ENCODE assay signal across 9 cellular contexts in the genomic region with DNA sequence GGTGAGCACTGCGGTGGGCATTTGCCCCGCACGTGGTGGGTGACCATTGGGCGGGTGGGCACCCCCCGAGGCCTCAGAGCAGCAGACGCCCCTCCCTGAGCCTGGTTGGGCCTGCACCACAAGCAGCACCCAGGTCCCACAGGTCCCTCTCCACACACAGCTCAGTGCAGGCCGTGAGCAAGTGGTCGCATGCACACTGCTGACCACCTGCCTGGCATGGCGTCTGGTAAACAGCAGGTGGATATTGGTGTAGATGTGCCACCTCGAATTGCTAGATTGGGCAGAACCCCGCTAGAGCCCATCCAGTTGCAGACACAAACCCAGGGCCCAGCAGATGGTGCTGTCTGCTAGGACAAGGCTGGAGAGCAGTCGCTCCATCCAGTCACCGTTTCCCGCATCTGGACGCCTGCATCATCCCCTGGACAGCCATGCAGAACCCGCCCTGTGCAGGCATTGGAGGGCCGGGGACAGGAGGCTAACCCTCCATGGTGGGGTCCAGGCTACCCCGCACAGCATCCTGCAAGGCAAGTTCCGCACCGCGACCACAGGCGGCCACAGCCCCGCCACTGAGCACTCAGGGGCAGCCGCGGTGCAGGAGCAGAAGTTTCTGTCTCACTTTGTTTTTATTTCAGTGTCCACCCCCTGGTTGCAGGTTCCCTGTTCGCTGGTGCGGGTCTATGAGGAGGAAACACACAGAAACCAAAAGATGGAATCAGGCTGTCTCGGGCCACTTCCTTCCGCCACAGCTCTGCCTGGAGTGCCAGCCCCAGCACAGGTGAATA. TPM values are rescaled to one million over a fixed set of nuclear protein-coding genes. Genes with fewer than 3 reads are reported as not detected.
DNase-seq lines count a peak whose midpoint lies in the region; ATAC-seq, FAIRE-seq and TF ChIP-seq lines count a peak whose summit lies in the region.
"Had no signal": no experiment of that assay in that cellular context is flagged by ENCODE, and none has a peak within 500 bp of the region (broad histone marks: within the 10 kb centered on the region; RNA-seq: fewer than 3 reads in every experiment).

No MANE protein-coding gene starts in this region.

- DNase-seq in AG08395 (ENCODE audit: low spot score), result peak; percentile 82
- DNase-seq in GM13977 (ENCODE audit: low spot score), result peak; percentile 77
- DNase-seq in HL-60 (ENCODE audit: low read depth in 1 of 2, low spot score in 1 of 2), result peak in 1 of 2 experiments; percentile 58
- DNase-seq in SK-N-SH, result peak; percentile 90
- DNase-seq in activated naive CD8-positive, alpha-beta T cell treated with anti-CD3 and anti-CD28 coated beads, Interleukin-2, amount 10 ng/mL, durations not matched to agents 7 days and 5 days, result peak; percentile 63
- DNase-seq in right cardiac atrium, result peak; percentile 40 to 69 (median 65)
- peak; percentile 27 for DNase-seq in small intestine
- no peak for DNase-seq in RCC 7860 (ENCODE audit: low spot score)

- TF ChIP-seq CTCF in GM13977 (IDR thresholded peaks at IDR 0.05; ENCODE audit: extremely low read depth, insufficient read depth, missing control alignments) (peak; percentile 72), HL-60 (IDR thresholded peaks at IDR 0.05; ENCODE audit: insufficient read depth, low read length) (peak; percentile 48), SK-N-SH (IDR thresholded peaks at IDR 0.05) (peak; percentile 24; the same call in 1 of the 2 replicates)

- POLR2A ChIA-PET in SK-N-SH (lab: Yijun Ruan, JAX), result no interaction called here
- POLR2A ChIA-PET in activated naive CD8-positive, alpha-beta T cell treated with anti-CD3 and anti-CD28 coated beads, Interleukin-2, amount 10 ng/mL, durations not matched to agents 7 days and 5 days (lab: Charles Lee), result no interaction called here

- no peak overlapping the region for H3K4me3 ChIP-seq in HL-60 (replicated peaks; ENCODE audit: insufficient read depth, low read length)
- no peak overlapping the region; a peak in 1 of 4 replicates for H3K4me3 ChIP-seq in SK-N-SH (ENCODE audit: low read depth in 2 of 2, low read length in 1 of 2)
- no peak overlapping the region for H3K4me3 ChIP-seq in right cardiac atrium (ENCODE audit: low read length)
- no peak overlapping the region for H3K4me3 ChIP-seq in small intestine (ENCODE audit: low read depth in 1 of 2, low read length in 2 of 2)
- H3K4me3 ChIP-seq: HAP-1 had no signal

- intact Hi-C loops in right cardiac atrium (cut with DNase I), result no loop called here

- peak; percentile 92 for TF ChIP-seq RAD21 in SK-N-SH (IDR thresholded peaks at IDR 0.05; ENCODE audit: low read length)

- no peaks in the 10 kb centered on the region for H3K9me3 Mint-ChIP-seq in activated naive CD8-positive, alpha-beta T cell treated with anti-CD3 and anti-CD28 coated beads, Interleukin-2, amount 10 ng/mL, durations not matched to agents 7 days and 5 days

- H3K4me2 ChIP-seq in SK-N-SH, result no peak overlapping the region

- no peak overlapping the region for H2AFZ ChIP-seq in SK-N-SH (ENCODE audit: low read depth)

- in situ Hi-C loops in GM13977 (cut with MboI; ENCODE audit: low pct_unique_long_range_greater_than_20kb, low sequenced_read_pairs, unreplicated experiment), result loop anchor here (25.0 kb wide), 1 partner anchor 724 kb away; no protein-coding TSS in a partner anchor

- CTCF ChIA-PET in SK-N-SH (lab: Yijun Ruan, JAX), result interaction anchor here (0.6 to 3.3 kb wide), 9 partner anchors 8 to 1069 kb away, joined by 3 to 15 read pairs (median 3); no protein-coding TSS in a partner anchor

- peaks cover 6% of the 10 kb centered on the region for H3K27me3 Mint-ChIP-seq in activated naive CD8-positive, alpha-beta T cell treated with anti-CD3 and anti-CD28 coated beads, Interleukin-2, amount 10 ng/mL, durations not matched to agents 7 days and 5 days

- peaks cover 20% of the 10 kb centered on the region for H3K4me1 Mint-ChIP-seq in activated naive CD8-positive, alpha-beta T cell treated with anti-CD3 and anti-CD28 coated beads, Interleukin-2, amount 10 ng/mL, durations not matched to agents 7 days and 5 days

- FAIRE-seq in small intestine (lab: Jason Lieb, UNC) (no peak), RCC 7860 (lab: Jason Lieb, UNC) (no peak)

- ATAC-seq in activated naive CD8-positive, alpha-beta T cell treated with anti-CD3 and anti-CD28 coated beads, Interleukin-2, amount 10 ng/mL, durations not matched to agents 7 days and 5 days (ENCODE audit: low read depth), result peak; percentile 66
- peak; percentile 51 to 67 for ATAC-seq in right cardiac atrium

- no peaks in the 10 kb centered on the region for H3K9me2 ChIP-seq in SK-N-SH

- TF ChIP-seq EP300 in SK-N-SH (IDR thresholded peaks at IDR 0.05; ENCODE audit: borderline replicate concordance in 1 of 2, low read depth in 1 of 2, low read length in 1 of 2), result no peak

- H3K4me3 Mint-ChIP-seq in activated naive CD8-positive, alpha-beta T cell treated with anti-CD3 and anti-CD28 coated beads, Interleukin-2, amount 10 ng/mL, durations not matched to agents 7 days and 5 days, result peak overlapping the region; percentile 23

- no peaks in the 10 kb centered on the region for H3K36me3 ChIP-seq in SK-N-SH (replicated peaks in 1 of 2; ENCODE audit: control insufficient read depth in 1 of 2, insufficient read depth in 2 of 2, low read length in 1 of 2)
- no peaks in the 10 kb centered on the region for H3K36me3 ChIP-seq in small intestine (ENCODE audit: control insufficient read depth in 2 of 2, insufficient read depth in 2 of 2, low read length in 2 of 2)
- H3K36me3 ChIP-seq: HAP-1 had no signal

- no peaks in the 10 kb centered on the region for H3K4me1 ChIP-seq in SK-N-SH (ENCODE audit: control insufficient read depth in 1 of 2, insufficient read depth in 2 of 2, low read depth in 1 of 2, low read length in 1 of 2)
- no peaks in the 10 kb centered on the region for H3K4me1 ChIP-seq in right cardiac atrium (ENCODE audit: control insufficient read depth, insufficient read depth, low read length)
- H3K4me1 ChIP-seq in small intestine (ENCODE audit: control insufficient read depth in 2 of 2, insufficient read depth in 1 of 2, low read depth in 1 of 2, low read length in 1 of 2), result no peaks in the 10 kb centered on the region
- H3K4me1 ChIP-seq: HAP-1 had no signal

- peaks cover 6% of the 10 kb centered on the region for H3F3A ChIP-seq in SK-N-SH (replicated peaks; ENCODE audit: insufficient read depth)

- no peaks in the 10 kb centered on the region for H3K79me2 ChIP-seq in SK-N-SH (ENCODE audit: insufficient read depth)

- H3K9me3 ChIP-seq in SK-N-SH (no peaks in the 10 kb centered on the region), right cardiac atrium (ENCODE audit: control insufficient read depth, low read length) (no peaks in the 10 kb centered on the region), small intestine (ENCODE audit: control insufficient read depth, low read depth) (no peaks in the 10 kb centered on the region)
- H3K9me3 ChIP-seq: HAP-1 had no signal

- peaks cover 5% of the 10 kb centered on the region for H3K27me3 ChIP-seq in HL-60 (ENCODE audit: insufficient read depth, poor library complexity, severe bottlenecking)
- H3K27me3 ChIP-seq in SK-N-SH (ENCODE audit: insufficient read depth), result no peaks in the 10 kb centered on the region
- H3K27me3 ChIP-seq in right cardiac atrium (ENCODE audit: control insufficient read depth, insufficient read depth), result no peaks in the 10 kb centered on the region
- H3K27me3 ChIP-seq in small intestine (ENCODE audit: control insufficient read depth in 2 of 2, insufficient read depth in 2 of 2, low read length in 2 of 2), result no peaks in the 10 kb centered on the region

- peak overlapping the region; percentile 58 for H3K27ac Mint-ChIP-seq in activated naive CD8-positive, alpha-beta T cell treated with anti-CD3 and anti-CD28 coated beads, Interleukin-2, amount 10 ng/mL, durations not matched to agents 7 days and 5 days

- no peaks in the 10 kb centered on the region for H4K20me1 ChIP-seq in SK-N-SH (ENCODE audit: insufficient read depth)

- H3K27ac ChIP-seq in HL-60 (replicated peaks), result no peak overlapping the region
- H3K27ac ChIP-seq in SK-N-SH (ENCODE audit: low read depth in 2 of 2, low read length in 1 of 2), result no peak overlapping the region
- no peak overlapping the region for H3K27ac ChIP-seq in right cardiac atrium (ENCODE audit: low read length)
- H3K27ac ChIP-seq in small intestine (ENCODE audit: low read depth in 1 of 2, low read length in 1 of 2), result no peak overlapping the region

- H3K36me3 Mint-ChIP-seq in activated naive CD8-positive, alpha-beta T cell treated with anti-CD3 and anti-CD28 coated beads, Interleukin-2, amount 10 ng/mL, durations not matched to agents 7 days and 5 days, result no peaks in the 10 kb centered on the region

- 34% methylated on average over 13 of the region's 29 CpGs for WGBS in SK-N-SH (ENCODE audit: low lambda C conversion rate)
- 35% methylated on average over 29 of the region's 29 CpGs for WGBS in right cardiac atrium
- 29 to 33% (median 30%) methylated on average over 27 to 29 of the region's 29 CpGs for WGBS in small intestine, 3 donors

- H3K9ac ChIP-seq in SK-N-SH, result no peak overlapping the region

TF ChIP-seq in SK-N-SH, 30 proteins besides CTCF, POLR2A, EP300 and RAD21:
- TF ChIP-seq SMC3 (IDR thresholded peaks at IDR 0.05; ENCODE audit: low read depth, low read length) (peak; percentile 68; the same call in 1 of the 2 replicates), TCF12 (IDR thresholded peaks at IDR 0.05) (no peak)
TF ChIP-seq in SK-N-SH: peak in this region for 1.

RNA-seq across cellular contexts. Expression of a gene that starts 45.6 kb away (rescaled TPM):
- 0.90 and 1.1 TPM in 2 replicates for polyA plus RNA-seq in SK-N-SH (2012; rRNA removed)
- polyA plus RNA-seq in SK-N-SH (2012; cell fraction: cytosol; rRNA removed), result 1.2 and 1.8 TPM in 2 replicates
- polyA plus RNA-seq in SK-N-SH (2012; cell fraction: nucleus; rRNA removed), result 2.6 and 4.0 TPM in 2 replicates
- total RNA-seq in activated naive CD8-positive, alpha-beta T cell treated with anti-CD3 and anti-CD28 coated beads, Interleukin-2, amount 10 ng/mL, durations not matched to agents 7 days and 5 days, result not detected
- total RNA-seq in right cardiac atrium, result under 1 TPM in 1 of 4 donors, not detected in 3; 0.28 TPM
- 0.05 TPM for polyA plus RNA-seq in right cardiac atrium
- polyA plus RNA-seq in small intestine, result 1 to 10 TPM in 1 of 3 donors, under 1 TPM in 2; 0.22 to 4.2 (median 0.27) TPM
